23 cellular contexts compared by ENCODE assay signal in the genomic region with DNA sequence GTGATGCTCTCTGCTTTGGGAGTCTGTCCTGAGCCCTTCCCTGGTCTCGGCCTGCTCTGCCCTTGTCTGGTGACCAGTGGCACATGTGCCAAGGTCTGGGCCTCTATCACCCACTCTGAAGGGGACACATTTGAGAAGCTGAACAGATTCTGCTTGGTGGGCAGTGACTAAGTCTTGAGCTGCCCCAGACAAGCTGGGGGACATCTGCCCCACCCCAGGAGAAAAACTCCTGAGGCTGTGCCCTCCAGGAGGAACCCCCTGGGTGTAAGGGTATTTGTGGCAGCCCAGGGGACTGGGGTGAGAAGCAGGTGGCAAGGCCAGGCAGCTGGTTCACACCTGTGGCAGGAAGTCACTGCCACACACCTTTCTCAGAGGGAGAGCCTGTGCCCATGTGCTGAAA.
A peak's percentile ranks its signal among the peaks of the same experiment; 100 is the strongest.
DNase-seq lines count a peak whose midpoint lies in the region; ATAC-seq and TF ChIP-seq lines count a peak whose summit lies in the region.
"Had no signal": no experiment of that assay in that cellular context is flagged by ENCODE, and none has a peak within 500 bp of the region (broad histone marks: within the 10 kb centered on the region; RNA-seq: fewer than 3 reads in every experiment).

No MANE protein-coding gene starts in this region.

- CTCF ChIA-PET in RWPE1 (lab: Yijun Ruan, JAX) = interaction anchor here (1.3 kb wide), 1 partner anchor 10 kb away, joined by 4 read pairs; no protein-coding TSS in a partner anchor

- H3K36me3 ChIP-seq in mesenchymal stem cell (ENCODE audit: control insufficient read depth in 1 of 2, insufficient read depth in 2 of 2, low read depth in 1 of 2, low read length in 2 of 2) (no peaks in the 10 kb centered on the region), skeletal muscle satellite cell (ENCODE audit: insufficient read depth, low read length) (no peaks in the 10 kb centered on the region), mucosa of descending colon (ENCODE audit: low read depth) (no peaks in the 10 kb centered on the region)
- H3K36me3 ChIP-seq: Peyer's patch had no signal

- no peak overlapping the region for H3K23ac ChIP-seq in mesenchymal stem cell (ENCODE audit: low read length in 2 of 2)

- no peak overlapping the region for H3K14ac ChIP-seq in mesenchymal stem cell (ENCODE audit: low read length in 2 of 2)

- H4K91ac ChIP-seq in mesenchymal stem cell (ENCODE audit: low read length) = no peak overlapping the region

- DNase-seq in activated effector memory CD4-positive, alpha-beta T cell treated with anti-CD3 and anti-CD28 coated beads, Interleukin-2, amount 50 U/mL, for 16 hours = peak; percentile 38
- DNase-seq in activated effector memory CD4-positive, alpha-beta T cell treated with Interleukin-2 at 50 U/mL for 16 hours = no peak
- DNase-seq in RWPE1 (ENCODE audit: low spot score) = no peak
- DNase-seq in mesenchymal stem cell = no peak
- no peak for DNase-seq in stimulated activated CD4-positive, alpha-beta T cell treated with anti-CD3 and anti-CD28 coated beads, Interleukin-1b, Interleukin-23, amount 100 ng/mL, for 48 hours
- DNase-seq in mucosa of descending colon = no peak
- DNase-seq: Calu3, DMS79 treated with DMSO at 0.1 percent for 48 hours, GF-D8, MM.1S, NCI-H1417, NCI-H1694, NCI-H2081, NCI-H2171, NCI-H226, NCI-H510A, NCI-H69, Peyer's patch had no signal

- H3K4me3 ChIP-seq in mesenchymal stem cell (ENCODE audit: insufficient read depth in 1 of 2, low read depth in 1 of 2, low read length in 2 of 2) (no peak overlapping the region), skeletal muscle satellite cell (ENCODE audit: low read length) (no peak overlapping the region), mucosa of descending colon (no peak overlapping the region)
- H3K4me3 ChIP-seq: Peyer's patch had no signal

- no peak overlapping the region for H2BK120ac ChIP-seq in mesenchymal stem cell (ENCODE audit: low read depth, low read length)

- H3K27ac ChIP-seq in RWPE1 (peak overlapping the region; percentile 35; the same call in 1 of the 2 replicates), mesenchymal stem cell (ENCODE audit: low read length, poor library complexity, severe bottlenecking) (no peak overlapping the region)
- H3K27ac ChIP-seq: 22Rv1, KMS-11, Peyer's patch had no signal

- no peak overlapping the region for H2BK15ac ChIP-seq in mesenchymal stem cell (ENCODE audit: low read depth, poor library complexity, severe bottlenecking)

- H2BK12ac ChIP-seq in mesenchymal stem cell (ENCODE audit: low read length in 2 of 2) = peak overlapping the region; percentile 29 to 79

- TF ChIP-seq CTCF in RWPE1 (conservative IDR thresholded peaks at IDR 0.05; ENCODE audit: low read depth) = no peak
- no peak for TF ChIP-seq CTCF in mucosa of descending colon (IDR thresholded peaks at IDR 0.05)

- peak overlapping the region; percentile 19 for H2BK5ac ChIP-seq in mesenchymal stem cell (ENCODE audit: low read depth, low read length, poor library complexity, severe bottlenecking)

- H3K27me3 ChIP-seq in mesenchymal stem cell (ENCODE audit: control insufficient read depth in 1 of 2, insufficient read depth in 1 of 2, low read length in 2 of 2) (peaks cover 0 to 55% of the 10 kb centered on the region in 2 experiments), skeletal muscle satellite cell (ENCODE audit: control insufficient read depth, insufficient read depth, low read length) (peaks cover 13% of the 10 kb centered on the region)
- H3K27me3 ChIP-seq: Peyer's patch had no signal

- H3K4me2 ChIP-seq in mesenchymal stem cell (ENCODE audit: low read length, poor library complexity, severe bottlenecking) = no peak overlapping the region
- H3K4me2 ChIP-seq in skeletal muscle satellite cell (ENCODE audit: low read length) = no peak overlapping the region
- H3K4me2 ChIP-seq: KMS-11 had no signal

- peak overlapping the region; percentile 66 for H2AK5ac ChIP-seq in mesenchymal stem cell (ENCODE audit: low read length, severe bottlenecking)

- no peak overlapping the region for H3K9ac ChIP-seq in mesenchymal stem cell (ENCODE audit: low read length)
- H3K9ac ChIP-seq in skeletal muscle satellite cell (ENCODE audit: low read depth, low read length) = peak overlapping the region; percentile 33
- H3K9ac ChIP-seq: KMS-11 had no signal

- no peaks in the 10 kb centered on the region for H3K79me1 ChIP-seq in mesenchymal stem cell (replicated peaks; ENCODE audit: low read length, poor library complexity, severe bottlenecking)

- no peak overlapping the region for H3K4ac ChIP-seq in mesenchymal stem cell (ENCODE audit: low read depth in 1 of 2, low read length in 2 of 2)

- H3K9me3 ChIP-seq in mesenchymal stem cell (ENCODE audit: control insufficient read depth, low read length) (no peaks in the 10 kb centered on the region), skeletal muscle satellite cell (replicated peaks; ENCODE audit: low read length) (no peaks in the 10 kb centered on the region), mucosa of descending colon (no peaks in the 10 kb centered on the region)
- H3K9me3 ChIP-seq: Peyer's patch had no signal

- H4K8ac ChIP-seq in mesenchymal stem cell (ENCODE audit: low read length) = no peak overlapping the region

- POLR2A ChIA-PET in RWPE1 (lab: Yijun Ruan, JAX; ENCODE audit: low non-redundant PET) = no interaction called here

- ATAC-seq in HG03460 (IDR thresholded peaks at IDR 0.05; ENCODE audit: unreplicated experiment) (no peak), mucosa of descending colon (no peak)
- ATAC-seq: HCT116 had no signal

- H3K4me1 ChIP-seq in mesenchymal stem cell (ENCODE audit: control insufficient read depth, insufficient read depth, low read depth, low read length) (peaks cover 38% of the 10 kb centered on the region), skeletal muscle satellite cell (ENCODE audit: control insufficient read depth, insufficient read depth, low read length) (peaks cover 30% of the 10 kb centered on the region), mucosa of descending colon (ENCODE audit: low read depth) (no peaks in the 10 kb centered on the region)
- H3K4me1 ChIP-seq: Peyer's patch had no signal

- peak overlapping the region in 1 of 2 experiments; percentile 71 for H3K18ac ChIP-seq in mesenchymal stem cell (ENCODE audit: low read depth in 1 of 2, low read length in 2 of 2)

- no peak overlapping the region for H2AFZ ChIP-seq in mesenchymal stem cell (ENCODE audit: low read depth, low read length)

- intact Hi-C loops in mucosa of descending colon (cut with DNase I, micrococcal nuclease) = loop anchor here in 1 of 2 donors (5.0 kb wide), 1 partner anchor 248 kb away; no protein-coding TSS in a partner anchor

- WGBS in mesenchymal stem cell = 100% methylated on average over 1 of the region's 1 CpG
